In the genomic region with DNA sequence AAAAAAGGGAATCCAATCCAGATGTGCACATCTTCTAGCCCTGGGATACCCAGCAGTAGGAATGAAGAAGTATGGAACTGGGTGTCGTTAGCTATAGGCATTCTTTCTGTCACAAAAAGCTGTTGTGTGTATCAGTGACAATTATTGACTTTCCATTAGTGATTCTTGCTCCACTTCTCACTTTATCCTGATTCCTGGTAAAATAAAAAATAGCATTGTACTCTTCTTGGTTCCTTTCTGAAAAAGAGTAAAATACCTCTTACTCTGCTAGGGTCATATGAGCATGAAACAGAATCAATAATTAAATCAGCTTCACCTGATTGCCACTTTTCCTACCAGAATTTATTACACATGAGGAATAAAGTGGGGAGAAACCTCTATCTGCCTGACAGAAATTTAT, we compare ENCODE assay signal across 11 cellular contexts. TPM values are rescaled to one million over a fixed set of nuclear protein-coding genes. Genes with fewer than 3 reads are reported as not detected.
"Had no signal": no experiment of that assay in that cellular context is flagged by ENCODE, and none has a peak within 500 bp of the region (broad histone marks: within the 10 kb centered on the region; RNA-seq: fewer than 3 reads in every experiment).

A gene (minus strand): TSS at position 101 of the 400 bp plus-strand sequence. CDS start 0 bp downstream, at position 101.

- FAIRE-seq: H1 had no signal

- H3K4me2 ChIP-seq: GM23338 had no signal

- ATAC-seq: GM23338, HCT116 had no signal

- H2AFZ ChIP-seq: GM23248, GM23338 had no signal

- DNase-seq: GM23248, GOT3, H7, H9, HCEC 1CT, HFFc6 had no signal

- H3K4me3 ChIP-seq: GM23248, GM23338, HAP-1 had no signal

- H3K4me1 ChIP-seq: HAP-1 had no signal

- H3K9ac ChIP-seq: GM23248 had no signal

- H3K36me3 ChIP-seq: HAP-1 had no signal

- H3K9me3 ChIP-seq: HAP-1 had no signal

- H3K27ac ChIP-seq: GM23248 had no signal

RNA-seq across cellular contexts. Expression of the gene that starts here (rescaled TPM):
- total RNA-seq: GM23248, GM23338, H1, H4, H7, H9, HFFc6 had no signal
- polyA plus RNA-seq: GM23248, GM23338 had no signal
